In the genomic region with DNA sequence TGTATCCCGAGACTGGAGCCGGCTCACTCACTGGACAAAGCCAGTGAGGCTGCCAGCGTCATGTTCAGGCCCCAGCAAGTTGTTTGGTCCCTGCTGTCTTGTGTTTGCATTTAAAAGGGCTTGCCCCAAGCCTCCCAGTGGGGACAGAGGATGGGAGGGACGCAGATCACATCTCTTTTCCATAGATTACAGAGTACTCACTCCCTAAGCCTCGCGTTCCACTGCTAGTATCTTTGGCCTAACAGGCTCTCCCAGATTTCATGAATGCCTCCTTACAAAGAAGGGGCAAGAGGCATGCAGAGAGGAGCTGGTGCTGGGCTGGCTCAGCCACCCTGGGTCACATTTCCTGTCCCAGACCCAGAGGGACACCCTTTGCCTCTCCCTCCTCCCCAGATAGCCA, we compare ENCODE assay signal across 16 cellular contexts. TPM values are rescaled to one million over a fixed set of nuclear protein-coding genes. Genes with fewer than 3 reads are reported as not detected.
DNase-seq lines count a peak whose midpoint lies in the region; ATAC-seq, FAIRE-seq and TF ChIP-seq lines count a peak whose summit lies in the region.
"Had no signal": no experiment of that assay in that cellular context is flagged by ENCODE, and none has a peak within 500 bp of the region (broad histone marks: within the 10 kb centered on the region; RNA-seq: fewer than 3 reads in every experiment).

No MANE protein-coding gene starts in this region.

- intact Hi-C loops in kidney (cut with DNase I) = no loop called here

- no peak overlapping the region for H3K56ac ChIP-seq in mesendoderm (ENCODE audit: low read length)

- no peaks in the 10 kb centered on the region for H3K27me3 ChIP-seq in DOHH2 (ENCODE audit: control insufficient read depth, low read length)
- H3K27me3 ChIP-seq in NT2/D1 (ENCODE audit: insufficient read depth, insufficient read length) = no peaks in the 10 kb centered on the region
- H3K27me3 ChIP-seq in mesendoderm (ENCODE audit: insufficient read depth, low read length, poor library complexity) = no peaks in the 10 kb centered on the region

- peak overlapping the region; percentile 63 for H3K4me3 ChIP-seq in DOHH2 (ENCODE audit: low read length)
- no peak overlapping the region for H3K4me3 ChIP-seq in NT2/D1 (ENCODE audit: insufficient read length, low read depth)
- H3K4me3 ChIP-seq in mesendoderm (ENCODE audit: low read length) = no peak overlapping the region
- H3K4me3 ChIP-seq in kidney (ENCODE audit: low read length in 2 of 2) = no peak overlapping the region

- H3K4me1 ChIP-seq in DOHH2 (ENCODE audit: control insufficient read depth, low read length) (peaks cover 93% of the 10 kb centered on the region), NT2/D1 (ENCODE audit: insufficient read depth, insufficient read length) (peaks cover 5% of the 10 kb centered on the region), mesendoderm (ENCODE audit: control insufficient read depth, low read depth, low read length) (peaks cover 3% of the 10 kb centered on the region), kidney (ENCODE audit: control insufficient read depth in 1 of 2, insufficient read depth in 1 of 2, low read depth in 1 of 2, low read length in 2 of 2) (no peaks in the 10 kb centered on the region)

- no peak overlapping the region for H2BK5ac ChIP-seq in mesendoderm (ENCODE audit: low read length)

- H3K9me2 ChIP-seq in DOHH2 (replicated peaks; ENCODE audit: control insufficient read depth, low read length) = no peaks in the 10 kb centered on the region

- H3K9me3 ChIP-seq in DOHH2 (ENCODE audit: control insufficient read depth, insufficient read depth, low read length) (no peaks in the 10 kb centered on the region), NT2/D1 (ENCODE audit: insufficient read depth, low read length) (no peaks in the 10 kb centered on the region), kidney (ENCODE audit: control insufficient read depth in 1 of 2, low read length in 2 of 2) (no peaks in the 10 kb centered on the region)

- H3K27ac ChIP-seq in DOHH2 (ENCODE audit: low read depth, low read length) (no peak overlapping the region), mesendoderm (ENCODE audit: low read depth, low read length) (no peak overlapping the region), kidney (ENCODE audit: low read depth in 2 of 2, low read length in 2 of 2) (no peak overlapping the region)

- H4K8ac ChIP-seq in mesendoderm (ENCODE audit: low read depth, low read length) = no peak overlapping the region

- H3K79me1 ChIP-seq in mesendoderm (ENCODE audit: low read length) = no peaks in the 10 kb centered on the region

- no peak overlapping the region for H2BK120ac ChIP-seq in mesendoderm (ENCODE audit: low read depth, low read length)

- no peak overlapping the region for H3K18ac ChIP-seq in mesendoderm (ENCODE audit: low read length)

- no peak overlapping the region for H3K23ac ChIP-seq in mesendoderm (ENCODE audit: low read length)

- no peak overlapping the region for H2BK15ac ChIP-seq in mesendoderm (replicated peaks; ENCODE audit: low read depth)

- H4K20me1 ChIP-seq in DOHH2 (ENCODE audit: control insufficient read depth, insufficient read depth, low read depth, low read length) = no peaks in the 10 kb centered on the region

- no peak overlapping the region for H2AK5ac ChIP-seq in mesendoderm (ENCODE audit: low read length)

- H3K36me3 ChIP-seq in DOHH2 (ENCODE audit: control insufficient read depth, low read length) (peaks cover 25% of the 10 kb centered on the region), NT2/D1 (ENCODE audit: insufficient read depth, insufficient read length, low read length) (no peaks in the 10 kb centered on the region), mesendoderm (ENCODE audit: control insufficient read depth, insufficient read depth, low read length) (no peaks in the 10 kb centered on the region), kidney (ENCODE audit: control insufficient read depth in 1 of 2, insufficient read depth in 2 of 2, low read length in 2 of 2) (no peaks in the 10 kb centered on the region)

- TF ChIP-seq CTCF in DOHH2 (IDR thresholded peaks at IDR 0.05; ENCODE audit: low read depth, low read length, poor library complexity, severe bottlenecking) (no peak), kidney (IDR thresholded peaks at IDR 0.05; ENCODE audit: borderline replicate concordance, extremely low read depth, insufficient read depth) (no peak), GM10266 (IDR thresholded peaks at IDR 0.05; ENCODE audit: control insufficient read depth, insufficient read depth, low read depth, missing control alignments) (no peak)

- H3K9ac ChIP-seq in NT2/D1 (ENCODE audit: insufficient read length, low read depth) (no peak overlapping the region), mesendoderm (ENCODE audit: low read length) (no peak overlapping the region), kidney (ENCODE audit: low read length in 2 of 2) (no peak overlapping the region)

- H3F3A ChIP-seq in DOHH2 (ENCODE audit: control insufficient read depth, insufficient read depth) = peaks cover 30% of the 10 kb centered on the region

- no peak for FAIRE-seq in kidney (lab: Jason Lieb, UNC)

- H3K79me2 ChIP-seq in DOHH2 (ENCODE audit: control insufficient read depth, low read length) (peaks cover 32% of the 10 kb centered on the region), mesendoderm (ENCODE audit: control insufficient read depth, insufficient read depth, low read length) (no peaks in the 10 kb centered on the region)

- H3K4me2 ChIP-seq in DOHH2 (ENCODE audit: low read length) (peak overlapping the region; percentile 78), mesendoderm (ENCODE audit: low read length) (no peak overlapping the region)

- no peak overlapping the region for H4K5ac ChIP-seq in mesendoderm (ENCODE audit: low read length)

- WGBS in mesendoderm (ENCODE audit: extremely low coverage, insufficient coverage, low lambda C conversion rate) = no CpG with 5 or more reads among the region's 6 CpGs

- no peak overlapping the region for H3K4ac ChIP-seq in mesendoderm (ENCODE audit: low read depth, low read length)

- no peak for ATAC-seq in GM18519 (IDR thresholded peaks at IDR 0.05; ENCODE audit: low FRiP score, unreplicated experiment)

- peak; percentile 75 for DNase-seq in NT2/D1 (ENCODE audit: low read depth, low spot score)
- DNase-seq in iPS DF 4.7 (ENCODE audit: extremely low read depth, low spot score) = peak; percentile 53
- DNase-seq in mesendoderm = peak; percentile 80
- DNase-seq in kidney = no peak
- DNase-seq in GM10266 (ENCODE audit: extremely low spot score) = no peak
- no peak for DNase-seq in OCI-M1 (lab: John Stamatoyannopoulos, UW)
- DNase-seq: AML-193, GOT3, Kasumi-1, NCI-H187, NCI-H446, NCI-H526, Right ventricle myocardium superior had no signal

RNA-seq across cellular contexts. Expression of a gene that starts 59.1 kb away (rescaled TPM):
- polyA plus RNA-seq in mesendoderm (2013, experiment 1 of 2) = 0.42 TPM
- polyA plus RNA-seq in mesendoderm (2013, experiment 2 of 2) = 0.41 TPM
- total RNA-seq in kidney = 4.5 TPM
- 2.8 TPM for polyA plus RNA-seq in kidney (ENCODE audit: insufficient read depth, low read depth, low replicate concordance)
- polyA plus RNA-seq: AG04450 had no signal

Comparison
In these comparisons a context has a peak if more than half of its experiments do, and no peak if none do; other contexts are left out.
1. DNase-seq: peak in NT2/D1 (single experiment), iPS DF 4.7 (single experiment) and mesendoderm (single experiment); none in kidney (single experiment), GM10266 (single experiment) and OCI-M1 (single experiment).